ENCODE assay signal across 17 cellular contexts in genomic region chr3:150252462-150252861, GRCh38.
A peak's percentile ranks its signal among the peaks of the same experiment; 100 is the strongest.
DNase-seq lines count a peak whose midpoint lies in the region; ATAC-seq, FAIRE-seq and TF ChIP-seq lines count a peak whose summit lies in the region.
"Had no signal": no experiment of that assay in that cellular context is flagged by ENCODE, and none has a peak within 500 bp of the region (broad histone marks: within the 10 kb centered on the region; RNA-seq: fewer than 3 reads in every experiment).

No MANE protein-coding gene starts in this region.

- H3K27me3 ChIP-seq in stomach: no peaks in the 10 kb centered on the region
- H3K27me3 ChIP-seq: breast epithelium, testis had no signal

- no peak for FAIRE-seq in RCC 7860 (lab: Jason Lieb, UNC)
- FAIRE-seq: GM19239 had no signal

- ATAC-seq in left lobe of liver: peak; percentile 45
- ATAC-seq in GM21723 (IDR thresholded peaks at IDR 0.05; ENCODE audit: unreplicated experiment): no peak
- ATAC-seq in HG03571 (IDR thresholded peaks at IDR 0.05; ENCODE audit: unreplicated experiment): no peak

- no peak for TF ChIP-seq POLR2A in stomach (IDR thresholded peaks at IDR 0.05)

- H3K36me3 ChIP-seq in stomach: no peaks in the 10 kb centered on the region
- H3K36me3 ChIP-seq: breast epithelium, WERI-Rb-1 had no signal

- 34 to 47% (median 42%) methylated on average over 2 of the region's 2 CpGs for WGBS in stomach, 5 donors

- H3K27ac ChIP-seq in coronary artery: peak overlapping the region; percentile 57 to 79
- H3K27ac ChIP-seq in stomach: peak overlapping the region in 3 of 5 donors; percentile 22 to 58 (median 40)
- H3K27ac ChIP-seq: breast epithelium, epithelial cell of prostate, parathyroid adenoma, testis, WERI-Rb-1 had no signal

- TF ChIP-seq CTCF in coronary artery (IDR thresholded peaks at IDR 0.05) (no peak), stomach (IDR thresholded peaks at IDR 0.05) (no peak)

- DNase-seq in RCC 7860 (ENCODE audit: low spot score): peak; percentile 58
- DNase-seq in coronary artery (ENCODE audit: low spot score): no peak
- DNase-seq in left lobe of liver (ENCODE audit: low spot score): peak; percentile 75
- DNase-seq in stomach: no peak
- no peak for DNase-seq in middle frontal gyrus (ENCODE audit: extremely low spot score, low spot score)
- DNase-seq in AML-193 (lab: John Stamatoyannopoulos, UW): no peak
- DNase-seq: COR-L47, H9, NCI-H2171, testis, WERI-Rb-1 had no signal

- intact Hi-C loops in stomach (cut with DNase I; ENCODE audit: low total_unique reads): no loop called here

- H3K4me1 ChIP-seq in stomach: peaks cover 11 to 63% (median 42%) of the 10 kb centered on the region in 4 donors
- H3K4me1 ChIP-seq: breast epithelium had no signal

- H3K4me3 ChIP-seq in coronary artery (no peak overlapping the region), stomach (no peak overlapping the region)
- H3K4me3 ChIP-seq: breast epithelium, testis had no signal

- H3K9me3 ChIP-seq in stomach: no peaks in the 10 kb centered on the region
- H3K9me3 ChIP-seq: breast epithelium, testis had no signal

- TF ChIP-seq EP300 in stomach (IDR thresholded peaks at IDR 0.05): no peak

Comparison
In these comparisons a context has a peak if more than half of its experiments do, and no peak if none do; other contexts are left out.
1. DNase-seq: peak in RCC 7860 (single experiment) and left lobe of liver (single experiment); none in coronary artery (single experiment), stomach (single experiment), middle frontal gyrus (single experiment) and AML-193 (0 of 2).